ENCODE assay signal across 1 cellular context in the genomic region with DNA sequence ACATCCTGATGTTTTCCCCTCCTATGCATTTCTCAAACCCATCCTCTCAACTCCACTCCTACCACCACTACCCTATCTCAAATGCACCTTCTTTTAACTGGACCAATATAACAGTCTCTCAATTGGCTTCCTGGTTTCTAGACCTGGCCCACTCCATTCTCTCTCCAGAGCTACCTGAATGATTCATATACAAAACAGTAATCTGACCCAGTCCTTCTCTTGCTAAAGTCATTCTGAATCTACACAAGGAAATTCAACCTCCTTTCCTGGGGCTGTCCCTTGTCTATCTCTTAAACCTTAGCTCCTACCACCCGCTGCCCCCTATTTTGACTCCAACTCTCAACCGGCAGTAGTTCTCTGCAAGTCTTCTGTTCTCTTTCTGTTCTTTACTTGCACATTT.
TF ChIP-seq lines count a peak whose summit lies in the region.

No MANE protein-coding gene starts in this region.

TF ChIP-seq in WTC11, 78 proteins besides CTCF, POLR2A, EP300 and RAD21 (continued from another document):
- TF ChIP-seq ZNF512 (CRISPR knock-in tag; IDR thresholded peaks at IDR 0.05; ENCODE audit: borderline replicate concordance) (no peak), HMGA2 (CRISPR knock-in tag; IDR thresholded peaks at IDR 0.05) (no peak), ZNF263 (CRISPR knock-in tag; IDR thresholded peaks at IDR 0.05; ENCODE audit: low read depth) (no peak), ZNF423 (CRISPR knock-in tag; IDR thresholded peaks at IDR 0.05) (no peak)
